8 cellular contexts compared by ENCODE assay signal in the genomic region with DNA sequence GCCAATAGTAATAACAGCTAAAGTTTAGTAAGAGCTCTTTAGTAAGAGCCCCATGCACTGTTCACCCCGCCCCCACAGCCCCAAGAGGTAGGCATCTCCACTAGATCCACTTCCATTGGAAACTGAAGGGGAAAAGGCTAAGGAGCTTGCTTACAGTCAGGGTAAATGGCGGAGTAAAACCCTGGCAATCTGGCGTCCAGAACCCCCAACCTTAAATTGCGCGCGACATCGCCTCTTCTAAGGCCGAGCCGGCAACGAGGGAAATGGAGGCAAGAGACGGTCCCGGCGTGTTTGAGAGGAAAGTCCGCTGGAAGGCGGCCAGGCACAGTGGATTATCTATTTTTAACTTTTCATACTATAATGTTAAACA. TPM values are rescaled to one million over a fixed set of nuclear protein-coding genes. Genes with fewer than 3 reads are reported as not detected.
DNase-seq lines count a peak whose midpoint lies in the region; ATAC-seq, FAIRE-seq and TF ChIP-seq lines count a peak whose summit lies in the region.

No MANE protein-coding gene starts in this region.

- no peaks in the 10 kb centered on the region for H3K27me3 ChIP-seq in SK-N-SH (ENCODE audit: insufficient read depth)
- no peaks in the 10 kb centered on the region for H3K27me3 ChIP-seq in endothelial cell of umbilical vein (ENCODE audit: control insufficient read depth in 2 of 2, insufficient read depth in 2 of 2, low read length in 2 of 2)
- no peaks in the 10 kb centered on the region for H3K27me3 ChIP-seq in naive thymus-derived CD4-positive, alpha-beta T cell (ENCODE audit: control insufficient read depth in 2 of 2, insufficient read depth in 2 of 2, low read length in 2 of 2)

- peaks cover 88% of the 10 kb centered on the region for H3K79me2 ChIP-seq in SK-N-SH (ENCODE audit: insufficient read depth)
- H3K79me2 ChIP-seq in endothelial cell of umbilical vein (ENCODE audit: control insufficient read depth, insufficient read depth, low read length), result peaks cover 26% of the 10 kb centered on the region

- H3K9ac ChIP-seq in SK-N-SH, result peak overlapping the region; percentile 99
- H3K9ac ChIP-seq in endothelial cell of umbilical vein (replicated peaks; ENCODE audit: extremely low read depth, insufficient read depth, low read length), result peak overlapping the region; percentile 61

- TF ChIP-seq CTCF in SK-N-SH (IDR thresholded peaks at IDR 0.05), result no peak
- no peak for TF ChIP-seq CTCF in endothelial cell of umbilical vein (IDR thresholded peaks at IDR 0.05; ENCODE audit: extremely low read depth in 1 of 2, insufficient read depth in 1 of 2, low read depth in 1 of 2, low read length in 2 of 2)

- no peak for FAIRE-seq in endothelial cell of umbilical vein (lab: Jason Lieb, UNC)

- peak overlapping the region; percentile 82 for H3K4me2 ChIP-seq in SK-N-SH
- H3K4me2 ChIP-seq in endothelial cell of umbilical vein (ENCODE audit: insufficient read depth, low read length), result peak overlapping the region; percentile 98

- intact Hi-C loops in endothelial cell of umbilical vein (cut with micrococcal nuclease), result loop anchor here (1.0 kb wide), 1 partner anchor 90 kb away; a partner anchor contains a TSS
- intact Hi-C loops in naive thymus-derived CD4-positive, alpha-beta T cell (cut with micrococcal nuclease), result loop anchor here (1.0 to 2.0 kb wide), 4 partner anchors 90 to 922 kb away; a partner anchor contains a TSS

- dilution Hi-C loops in endothelial cell of umbilical vein (cut with MboI; ENCODE audit: extremely low pct_ligation_motif_present, low sequenced_read_pairs), result no loop called here

- no peaks in the 10 kb centered on the region for H3K9me2 ChIP-seq in SK-N-SH

- BruUV-seq in endothelial cell of umbilical vein (replicated peaks; lab: Mats Ljungman, UMichigan), result TSS peak; percentile 61

- H3K4me1 ChIP-seq in SK-N-SH (ENCODE audit: control insufficient read depth in 1 of 2, insufficient read depth in 2 of 2, low read depth in 1 of 2, low read length in 1 of 2), result peaks cover 4 to 14% of the 10 kb centered on the region in 2 experiments; a peak in 3 of 4 replicates
- peaks cover 13% of the 10 kb centered on the region for H3K4me1 ChIP-seq in endothelial cell of umbilical vein (ENCODE audit: control insufficient read depth, extremely low read depth, insufficient read depth, low read length)
- H3K4me1 ChIP-seq in naive thymus-derived CD4-positive, alpha-beta T cell (ENCODE audit: control insufficient read depth in 2 of 2, insufficient read depth in 2 of 2, low read length in 2 of 2), result peaks cover 13 to 17% of the 10 kb centered on the region in 2 donors

- DNase-seq in HS-27A (ENCODE audit: low read depth) (peak; percentile 54), SK-N-SH (peak; percentile 47), endothelial cell of umbilical vein (ENCODE audit: low read depth, low spot score) (no peak), AG20443 (ENCODE audit: low spot score) (no peak), A172 (ENCODE audit: low spot score) (no peak)
- DNase-seq in naive thymus-derived CD4-positive, alpha-beta T cell, result no peak

- H3K36me3 ChIP-seq in SK-N-SH (replicated peaks in 1 of 2; ENCODE audit: control insufficient read depth in 1 of 2, insufficient read depth in 2 of 2, low read length in 1 of 2) (peaks cover 10 to 11% of the 10 kb centered on the region in 2 experiments), endothelial cell of umbilical vein (ENCODE audit: control insufficient read depth in 2 of 2, extremely low read depth in 1 of 2, insufficient read depth in 2 of 2, low read length in 2 of 2) (no peaks in the 10 kb centered on the region)
- H3K36me3 ChIP-seq in naive thymus-derived CD4-positive, alpha-beta T cell (ENCODE audit: control insufficient read depth in 2 of 3, insufficient read depth in 3 of 3, low read length in 3 of 3), result peaks cover 0 to 10% (median 0%) of the 10 kb centered on the region in 3 experiments

- H3K4me1 Mint-ChIP-seq in naive thymus-derived CD4-positive, alpha-beta T cell, result peaks cover 16 to 43% (median 39%) of the 10 kb centered on the region in 7 donors

- H3K36me3 Mint-ChIP-seq in naive thymus-derived CD4-positive, alpha-beta T cell, result peaks cover 0 to 2% (median 0%) of the 10 kb centered on the region in 5 donors

- POLR2A ChIA-PET in SK-N-SH (lab: Yijun Ruan, JAX) (interaction anchor here (1.1 to 1.8 kb wide), 4 partner anchors 14 to 90 kb away, joined by 3 to 17 read pairs (median 4); a partner anchor contains a TSS), endothelial cell of umbilical vein (lab: Charles Lee) (interaction anchor here (1.8 kb wide), 1 partner anchor 91 kb away, joined by 7 read pairs; a partner anchor contains a TSS)
- POLR2A ChIA-PET in naive thymus-derived CD4-positive, alpha-beta T cell (lab: Charles Lee), result interaction anchor here (0.7 to 4.4 kb wide), 14 partner anchors 14 to 925 kb away, joined by 3 to 72 read pairs (median 4); a partner anchor contains a TSS

- no peaks in the 10 kb centered on the region for H3K9me1 ChIP-seq in endothelial cell of umbilical vein (replicated peaks; ENCODE audit: control insufficient read depth, extremely low read depth, insufficient read depth, low read length)

- no peak for TF ChIP-seq RAD21 in SK-N-SH (IDR thresholded peaks at IDR 0.05; ENCODE audit: low read length)

- TF ChIP-seq POLR2A in endothelial cell of umbilical vein (IDR thresholded peaks at IDR 0.05; ENCODE audit: low read depth, low read length), result no peak

- no peak for TF ChIP-seq EP300 in SK-N-SH (IDR thresholded peaks at IDR 0.05; ENCODE audit: borderline replicate concordance in 1 of 2, low read depth in 1 of 2, low read length in 1 of 2)

- H3K27ac ChIP-seq in SK-N-SH (ENCODE audit: low read depth in 2 of 2, low read length in 1 of 2) (peak overlapping the region; percentile 88 to 97), endothelial cell of umbilical vein (ENCODE audit: insufficient read depth, low read depth, low read length) (peak overlapping the region; percentile 32)
- H3K27ac ChIP-seq in naive thymus-derived CD4-positive, alpha-beta T cell (ENCODE audit: low read depth, low read length), result peak overlapping the region; percentile 94

- ATAC-seq in GM21447 (IDR thresholded peaks at IDR 0.05; ENCODE audit: unreplicated experiment), result peak; percentile 16
- ATAC-seq in naive thymus-derived CD4-positive, alpha-beta T cell, result peak; percentile 2

- peak overlapping the region; percentile 90 to 99 (median 96) for H3K27ac Mint-ChIP-seq in naive thymus-derived CD4-positive, alpha-beta T cell

- CTCF ChIA-PET in SK-N-SH (lab: Yijun Ruan, JAX), result interaction anchor here (0.9 to 1.4 kb wide), 3 partner anchors 10 to 36 kb away, joined by 4 to 6 read pairs (median 5); no protein-coding TSS in a partner anchor
- CTCF ChIA-PET in endothelial cell of umbilical vein (lab: Charles Lee), result interaction anchor here (1.2 to 2.8 kb wide), 5 partner anchors 10 to 144 kb away, joined by 3 to 12 read pairs (median 5); no protein-coding TSS in a partner anchor
- CTCF ChIA-PET in naive thymus-derived CD4-positive, alpha-beta T cell (lab: Charles Lee), result interaction anchor here (0.6 kb wide), 1 partner anchor 919 kb away, joined by 5 read pairs; no protein-coding TSS in a partner anchor

- peak overlapping the region; percentile 93 to 99 (median 98) for H3K4me3 Mint-ChIP-seq in naive thymus-derived CD4-positive, alpha-beta T cell

- H3K4me3 ChIP-seq in GM08714 (ENCODE audit: low read length) (peak overlapping the region; percentile 97), SK-N-SH (ENCODE audit: low read depth in 2 of 2, low read length in 1 of 2) (peak overlapping the region; percentile 98 to 100), endothelial cell of umbilical vein (replicated peaks in 1 of 3; ENCODE audit: insufficient read depth in 1 of 3, low read depth in 1 of 3, low read length in 3 of 3) (peak overlapping the region; percentile 92 to 100 (median 96))
- peak overlapping the region; percentile 88 for H3K4me3 ChIP-seq in naive thymus-derived CD4-positive, alpha-beta T cell (ENCODE audit: low read length)

- WGBS in SK-N-SH (ENCODE audit: low lambda C conversion rate), result 2% methylated on average over 15 of the region's 15 CpGs

- no peaks in the 10 kb centered on the region for H3K27me3 Mint-ChIP-seq in naive thymus-derived CD4-positive, alpha-beta T cell

- no peaks in the 10 kb centered on the region for H3K9me3 Mint-ChIP-seq in naive thymus-derived CD4-positive, alpha-beta T cell

- peaks cover 6% of the 10 kb centered on the region for H3F3A ChIP-seq in SK-N-SH (replicated peaks; ENCODE audit: insufficient read depth)

- H2AFZ ChIP-seq in SK-N-SH (ENCODE audit: low read depth) (peak overlapping the region; percentile 98), endothelial cell of umbilical vein (ENCODE audit: low read depth, low read length) (peak overlapping the region; percentile 98)

- H3K9me3 ChIP-seq in SK-N-SH (no peaks in the 10 kb centered on the region), endothelial cell of umbilical vein (replicated peaks; ENCODE audit: control insufficient read depth, insufficient read depth, low read length) (no peaks in the 10 kb centered on the region)
- H3K9me3 ChIP-seq in naive thymus-derived CD4-positive, alpha-beta T cell (ENCODE audit: control insufficient read depth in 2 of 3, low read length in 3 of 3), result no peaks in the 10 kb centered on the region

- H4K20me1 ChIP-seq in SK-N-SH (ENCODE audit: insufficient read depth), result no peaks in the 10 kb centered on the region; the same call in 1 of the 2 replicates
- no peaks in the 10 kb centered on the region for H4K20me1 ChIP-seq in endothelial cell of umbilical vein (replicated peaks; ENCODE audit: control insufficient read depth, extremely low read depth, insufficient read depth, low read length)

TF ChIP-seq in SK-N-SH, 30 proteins besides CTCF, POLR2A, EP300 and RAD21 (continues in another document):
- peak; percentile 35 for TF ChIP-seq CHD2 (IDR thresholded peaks at IDR 0.05; ENCODE audit: low read length, partially characterized antibody)

TF ChIP-seq in endothelial cell of umbilical vein, 7 proteins besides CTCF, POLR2A, EP300 and RAD21 (continues in another document):
- TF ChIP-seq EZH2 (IDR thresholded peaks at IDR 0.05; ENCODE audit: borderline replicate concordance, low read depth, low read length, severe bottlenecking), result no peak

RNA-seq across cellular contexts. Expression of a gene that starts 0.6 kb away (rescaled TPM):
- polyA plus RNA-seq in SK-N-SH (2012; rRNA removed), result 4.5 and 5.4 TPM in 2 replicates
- polyA plus RNA-seq in SK-N-SH (2012; cell fraction: cytosol; rRNA removed), result 6.8 and 9.0 TPM in 2 replicates
- polyA plus RNA-seq in SK-N-SH (2012; cell fraction: nucleus; rRNA removed), result 1.8 and 3.5 TPM in 2 replicates
- total RNA-seq in endothelial cell of umbilical vein, result 17.3 and 17.9 TPM in 2 replicates
- 4.2 and 5.2 TPM in 2 replicates for polyA plus RNA-seq in endothelial cell of umbilical vein
- polyA plus RNA-seq in endothelial cell of umbilical vein (2011; cell fraction: cytosol; rRNA removed), result 6.9 and 7.1 TPM in 2 replicates
- polyA plus RNA-seq in endothelial cell of umbilical vein (2011; cell fraction: nucleus; rRNA removed), result 4.4 and 5.8 TPM in 2 replicates
- polyA plus RNA-seq in endothelial cell of umbilical vein (2012), result 7.1 and 11.8 TPM in 2 replicates
- 10.2 and 10.4 TPM in 2 replicates for polyA minus RNA-seq in endothelial cell of umbilical vein
- 9.0 TPM for polyA minus RNA-seq in endothelial cell of umbilical vein (2011; cell fraction: cytosol; rRNA and poly(A)+ RNA removed)
- polyA minus RNA-seq in endothelial cell of umbilical vein (2011; cell fraction: nucleus; rRNA and poly(A)+ RNA removed), result 10.0 and 11.5 TPM in 2 replicates
- 10 to 100 TPM; 28.9 to 40.2 (median 34.7) TPM for total RNA-seq in naive thymus-derived CD4-positive, alpha-beta T cell
- 10 to 100 TPM; 19.4 to 21.9 TPM for polyA plus RNA-seq in naive thymus-derived CD4-positive, alpha-beta T cell
- 35.8 and 41.1 TPM in 2 replicates for total RNA-seq in A172 (2014; rRNA removed; shearing (Covaris generic))

Comparison
In these comparisons a context has a peak if more than half of its experiments do, and no peak if none do; other contexts are left out.
1. DNase-seq: peak in HS-27A (single experiment) and SK-N-SH (single experiment); none in endothelial cell of umbilical vein (single experiment), naive thymus-derived CD4-positive, alpha-beta T cell (0 of 9), AG20443 (single experiment) and A172 (single experiment).
2. H3K27ac ChIP-seq: peak in every context shown above with its lines; median percentile 94 in naive thymus-derived CD4-positive, alpha-beta T cell; 92 in SK-N-SH; 32 in endothelial cell of umbilical vein.
3. Peak in every context shown above with its lines, with median percentiles within 50 percentile points of each other: H3K4me3 ChIP-seq.